Comparison of ENCODE assay signal across 11 cellular contexts in the genomic region with DNA sequence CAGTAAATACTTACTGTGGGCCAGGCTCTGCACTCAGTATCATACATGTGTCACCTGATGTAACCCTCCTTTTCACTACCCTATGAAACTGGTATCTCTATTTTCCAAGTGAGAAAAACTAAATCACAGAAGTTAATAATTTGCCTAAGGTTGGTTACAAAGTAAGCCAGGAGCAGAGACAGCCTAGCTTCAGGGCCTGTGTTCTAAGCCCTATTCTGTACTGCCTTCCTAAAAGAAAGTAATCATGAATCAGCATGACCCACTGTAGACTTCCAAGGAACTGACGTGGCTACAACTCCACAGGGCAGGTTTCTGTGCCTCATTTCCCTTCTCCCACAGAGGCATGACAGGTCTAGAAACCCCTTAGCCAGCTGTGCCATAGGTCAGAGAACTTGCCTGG. TPM values are rescaled to one million over a fixed set of nuclear protein-coding genes. Genes with fewer than 3 reads are reported as not detected.
DNase-seq lines count a peak whose midpoint lies in the region; ATAC-seq and TF ChIP-seq lines count a peak whose summit lies in the region.
"Had no signal": no experiment of that assay in that cellular context is flagged by ENCODE, and none has a peak within 500 bp of the region (broad histone marks: within the 10 kb centered on the region; RNA-seq: fewer than 3 reads in every experiment).

No MANE protein-coding gene starts in this region.

- no peak for TF ChIP-seq POLR2A in right lobe of liver (IDR thresholded peaks at IDR 0.05)

- H3K4me1 ChIP-seq in mammary epithelial cell (ENCODE audit: insufficient read depth, low read length), result peaks cover 2% of the 10 kb centered on the region
- peaks cover 0 to 19% (median 0%) of the 10 kb centered on the region in 4 donors for H3K4me1 ChIP-seq in right lobe of liver

- ATAC-seq in HG02938 (IDR thresholded peaks at IDR 0.05; ENCODE audit: unreplicated experiment), result peak; percentile 45
- peak; percentile 53 to 78 (median 67) for ATAC-seq in right lobe of liver
- no peak for ATAC-seq in GM19467 (IDR thresholded peaks at IDR 0.05; ENCODE audit: unreplicated experiment)
- ATAC-seq: CD8-positive, alpha-beta T cell had no signal

- H3K9me3 ChIP-seq in mammary epithelial cell (replicated peaks; ENCODE audit: insufficient read depth, low read length), result no peaks in the 10 kb centered on the region
- no peaks in the 10 kb centered on the region for H3K9me3 ChIP-seq in right lobe of liver

- no peaks in the 10 kb centered on the region for H3K27me3 ChIP-seq in mammary epithelial cell (ENCODE audit: insufficient read depth, low read length)
- no peaks in the 10 kb centered on the region for H3K27me3 ChIP-seq in right lobe of liver

- peak; percentile 8 for DNase-seq in GM04504 (ENCODE audit: low read depth)
- DNase-seq in mammary epithelial cell, result peak; percentile 40
- no peak for DNase-seq in right lobe of liver
- no peak for DNase-seq in AML-193 (lab: John Stamatoyannopoulos, UW)
- DNase-seq in T-helper 9 cell, result no peak
- no peak for DNase-seq in ecto neural progenitor cell (ENCODE audit: low spot score)
- DNase-seq: activated T-cell treated with anti-CD3 and anti-CD28 coated beads, Interleukin-2, amount 50 U/mL, for 1 hour; CD8-positive, alpha-beta T cell; NCI-H1930 had no signal

- 86% methylated on average over 1 of the region's 1 CpG for WGBS in mammary epithelial cell (ENCODE audit: low coverage, missing lambda C conversion rate)
- 33% methylated on average over 1 of the region's 1 CpG for WGBS in right lobe of liver (ENCODE audit: insufficient coverage, low coverage, low lambda C conversion rate, missing lambda C conversion rate)

- H3K27ac ChIP-seq in mammary epithelial cell (ENCODE audit: insufficient read depth, low read depth, low read length), result no peak overlapping the region
- peak overlapping the region; percentile 54 to 71 (median 54) for H3K27ac ChIP-seq in right lobe of liver

- no peak overlapping the region for H3K9ac ChIP-seq in mammary epithelial cell (ENCODE audit: insufficient read depth, low read length)

- H3K79me2 ChIP-seq in mammary epithelial cell (ENCODE audit: insufficient read depth, low read length), result peaks cover 16% of the 10 kb centered on the region

- no peak for TF ChIP-seq CTCF in mammary epithelial cell (conservative IDR thresholded peaks at IDR 0.05 in 1 of 2, IDR thresholded peaks at IDR 0.05 in 1 of 2; ENCODE audit: extremely low read depth in 1 of 2, insufficient read depth in 1 of 2, low read depth in 1 of 2, low read length in 2 of 2)
- TF ChIP-seq CTCF in right lobe of liver (IDR thresholded peaks at IDR 0.05), result no peak

- no peak overlapping the region for H3K4me2 ChIP-seq in mammary epithelial cell (ENCODE audit: insufficient read depth, low read depth, low read length)

- no peaks in the 10 kb centered on the region for H4K20me1 ChIP-seq in mammary epithelial cell (ENCODE audit: insufficient read depth, low read length)

- in situ Hi-C loops in mammary epithelial cell (cut with MboI; ENCODE audit: low sequenced_read_pairs in 2 of 2), result no loop called here

- no TSS peak for BruUV-seq in mammary epithelial cell (replicated peaks; lab: Mats Ljungman, UMichigan)

- peaks cover 35% of the 10 kb centered on the region for H3K36me3 ChIP-seq in mammary epithelial cell (ENCODE audit: insufficient read depth, low read length)
- peaks cover 5 to 56% (median 14%) of the 10 kb centered on the region in 4 donors for H3K36me3 ChIP-seq in right lobe of liver

- no peak overlapping the region for H2AFZ ChIP-seq in mammary epithelial cell (ENCODE audit: low read depth, low read length)

- no peak overlapping the region for H3K4me3 ChIP-seq in mammary epithelial cell (replicated peaks in 1 of 3; ENCODE audit: insufficient read depth in 1 of 3, low read depth in 2 of 3, low read length in 3 of 3)
- no peak overlapping the region for H3K4me3 ChIP-seq in right lobe of liver

- intact Hi-C loops in mammary epithelial cell (cut with micrococcal nuclease), result loop anchor here (5.0 kb wide), 1 partner anchor 63 kb away; no protein-coding TSS in a partner anchor
- intact Hi-C loops in right lobe of liver (cut with DNase I), result loop anchor here in 1 of 2 donors (10.0 kb wide), 1 partner anchor 50 kb away; no protein-coding TSS in a partner anchor

- CTCF ChIA-PET in mammary epithelial cell (lab: Charles Lee; ENCODE audit: low non-redundant PET), result no interaction called here

- dilution Hi-C loops in mammary epithelial cell (cut with HindIII; ENCODE audit: low sequenced_read_pairs), result loop anchor here (5.0 kb wide), 1 partner anchor 38 kb away; the partner anchor contains the start of gene PLCD4

RNA-seq across cellular contexts. Expression of gene ZNF142, which starts 14.3 kb away (rescaled TPM):
- 10 to 100 TPM; 16.0 to 34.5 TPM for total RNA-seq in mammary epithelial cell
- 13.5 TPM for polyA plus RNA-seq in mammary epithelial cell
- polyA minus RNA-seq in mammary epithelial cell, result 73.6 TPM
- 10 to 100 TPM in 2 of 6 experiments, 1 to 10 TPM in 4; 7.1 to 12.5 (median 7.5) TPM for total RNA-seq in right lobe of liver

RNA-seq across cellular contexts. Expression of gene BCS1L, which starts 14.4 kb away (rescaled TPM):
- total RNA-seq in mammary epithelial cell (10 to 100 TPM; 28.8 to 53.4 TPM), right lobe of liver (10 to 100 TPM; 19.7 to 34.1 (median 28.0) TPM)
- polyA plus RNA-seq in mammary epithelial cell, result 54.9 TPM
- polyA minus RNA-seq in mammary epithelial cell, result 98.8 TPM

RNA-seq across cellular contexts. Expression of gene RNF25, which starts 26.7 kb away (rescaled TPM):
- 10 to 100 TPM; 33.5 to 47.1 TPM for total RNA-seq in mammary epithelial cell
- 60.1 TPM for polyA plus RNA-seq in mammary epithelial cell
- 68.1 TPM for polyA minus RNA-seq in mammary epithelial cell
- 10 to 100 TPM in 1 of 6 experiments, 1 to 10 TPM in 5; 7.7 to 11.1 (median 9.1) TPM for total RNA-seq in right lobe of liver

RNA-seq across cellular contexts. Expression of gene STK36, which starts 26.8 kb away (rescaled TPM):
- total RNA-seq in mammary epithelial cell, result 10 to 100 TPM; 18.8 to 26.4 TPM
- polyA plus RNA-seq in mammary epithelial cell, result 20.4 TPM
- polyA minus RNA-seq in mammary epithelial cell, result 72.4 TPM
- total RNA-seq in right lobe of liver, result 10 to 100 TPM in 5 of 6 experiments, 1 to 10 TPM in 1; 9.2 to 14.0 (median 12.7) TPM

RNA-seq across cellular contexts. Expression of gene PLCD4, which starts 37.4 kb away (rescaled TPM):
- total RNA-seq in mammary epithelial cell (1 to 10 TPM; 1.8 to 5.4 TPM), right lobe of liver (under 1 TPM; 0.31 to 0.95 (median 0.56) TPM)
- polyA plus RNA-seq in mammary epithelial cell, result 2.8 TPM
- polyA minus RNA-seq in mammary epithelial cell, result 20.9 TPM

Comparison
In these comparisons a context has a peak if more than half of its experiments do, and no peak if none do; other contexts are left out.
1. DNase-seq: peak in GM04504 (single experiment) and mammary epithelial cell (single experiment); none in right lobe of liver (0 of 3), AML-193 (0 of 2), T-helper 9 cell (single experiment) and ecto neural progenitor cell (single experiment).